16 cellular contexts compared by ENCODE assay signal in genomic region chr1:205593532-205593931, GRCh38. TPM values are rescaled to one million over a fixed set of nuclear protein-coding genes. Genes with fewer than 3 reads are reported as not detected.
DNase-seq lines count a peak whose midpoint lies in the region; ATAC-seq and TF ChIP-seq lines count a peak whose summit lies in the region.
"Had no signal": no experiment of that assay in that cellular context is flagged by ENCODE, and none has a peak within 500 bp of the region (broad histone marks: within the 10 kb centered on the region; RNA-seq: fewer than 3 reads in every experiment).

No MANE protein-coding gene starts in this region.

- ATAC-seq in activated CD4-positive, alpha-beta T cell treated with anti-CD3 and anti-CD28 coated beads for 36 hours = peak; percentile 20
- ATAC-seq in GM21447 (IDR thresholded peaks at IDR 0.05; ENCODE audit: unreplicated experiment) (peak; percentile 51), naive B cell (ENCODE audit: low read depth in 2 of 2) (peak; percentile 51 to 54), upper lobe of right lung (no peak)
- ATAC-seq: lower lobe of right lung, psoas muscle had no signal

- peak overlapping the region; percentile 87 for H3K27ac Mint-ChIP-seq in activated CD4-positive, alpha-beta T cell treated with anti-CD3 and anti-CD28 coated beads for 36 hours
- H3K27ac Mint-ChIP-seq in T-helper 2 cell treated with Interferon-gamma antibody and Interleukin-4, amounts not matched to agents 5 μg/mL and 100 μg/mL, for 36 hours = peak overlapping the region; percentile 85
- H3K27ac Mint-ChIP-seq in naive B cell = peak overlapping the region; percentile 62 to 94 (median 84)

- CTCF ChIA-PET in activated CD4-positive, alpha-beta T cell treated with anti-CD3 and anti-CD28 coated beads for 36 hours (lab: Charles Lee) = interaction anchor here (0.6 to 13.9 kb wide), 12 partner anchors 14 to 389 kb away, joined by 3 to 346 read pairs (median 6); partner anchors contain the start of gene ELK4

- H3K4me3 Mint-ChIP-seq in activated CD4-positive, alpha-beta T cell treated with anti-CD3 and anti-CD28 coated beads for 36 hours = peak overlapping the region; percentile 78
- peak overlapping the region; percentile 63 for H3K4me3 Mint-ChIP-seq in T-helper 2 cell treated with Interferon-gamma antibody and Interleukin-4, amounts not matched to agents 5 μg/mL and 100 μg/mL, for 36 hours
- H3K4me3 Mint-ChIP-seq in naive B cell = peak overlapping the region; percentile 54 to 92 (median 84)

- H3K4me1 ChIP-seq in upper lobe of right lung = peaks cover 10% of the 10 kb centered on the region

- no peak for DNase-seq in activated CD4-positive, alpha-beta T cell treated with anti-CD3 and anti-CD28 coated beads for 36 hours
- no peak for DNase-seq in activated CD4-positive, alpha-beta T cell treated with anti-CD3 and anti-CD28 coated beads, Interleukin-2, amount 50 U/mL, for 1 hour
- DNase-seq in T-helper 2 cell treated with Interferon-gamma antibody and Interleukin-4, amounts not matched to agents 5 μg/mL and 100 μg/mL, for 36 hours (ENCODE audit: low spot score) = no peak
- DNase-seq in naive B cell = no peak
- DNase-seq in NCI-H524 treated with DMSO at 0.1 percent for 48 hours (lab: John Stamatoyannopoulos, UW) = no peak
- DNase-seq in D341Med (ENCODE audit: low spot score) = no peak
- no peak for DNase-seq in upper lobe of right lung
- DNase-seq: effector CD4-positive, alpha-beta T cell; lower lobe of right lung; MG63; psoas muscle; SIG-M5; stimulated activated CD4-positive, alpha-beta T cell treated with anti-CD3 and anti-CD28 coated beads, Interleukin-4, amount 100 ng/mL, for 1 hour; substantia nigra had no signal

- no peaks in the 10 kb centered on the region for H3K9me3 Mint-ChIP-seq in activated CD4-positive, alpha-beta T cell treated with anti-CD3 and anti-CD28 coated beads for 36 hours (ENCODE audit: low read depth)
- no peaks in the 10 kb centered on the region for H3K9me3 Mint-ChIP-seq in T-helper 2 cell treated with Interferon-gamma antibody and Interleukin-4, amounts not matched to agents 5 μg/mL and 100 μg/mL, for 36 hours
- H3K9me3 Mint-ChIP-seq in naive B cell = no peaks in the 10 kb centered on the region

- H3K9me3 ChIP-seq in upper lobe of right lung = no peaks in the 10 kb centered on the region
- H3K9me3 ChIP-seq: adrenal gland, lower lobe of right lung, MG63, psoas muscle had no signal

- H3K4me3 ChIP-seq in upper lobe of right lung = no peak overlapping the region
- H3K4me3 ChIP-seq: adrenal gland, lower lobe of right lung, MG63, psoas muscle had no signal

- H3K27ac ChIP-seq in upper lobe of right lung = no peak overlapping the region
- H3K27ac ChIP-seq: adrenal gland, lower lobe of right lung, psoas muscle had no signal

- intact Hi-C loops in activated CD4-positive, alpha-beta T cell treated with anti-CD3 and anti-CD28 coated beads for 36 hours (cut with DNase I, micrococcal nuclease) = loop anchor here in 1 of 2 experiments (2.0 kb wide), 4 partner anchors 65 to 471 kb away; partner anchors contain the start of gene SLC41A1
- intact Hi-C loops in upper lobe of right lung (cut with DNase I) = loop anchor here (5.0 to 10.0 kb wide), 2 partner anchors 64 to 121 kb away; no protein-coding TSS in a partner anchor

- H3K4me1 Mint-ChIP-seq in activated CD4-positive, alpha-beta T cell treated with anti-CD3 and anti-CD28 coated beads for 36 hours = peaks cover 38% of the 10 kb centered on the region
- peaks cover 51% of the 10 kb centered on the region for H3K4me1 Mint-ChIP-seq in T-helper 2 cell treated with Interferon-gamma antibody and Interleukin-4, amounts not matched to agents 5 μg/mL and 100 μg/mL, for 36 hours (ENCODE audit: low read depth)
- peaks cover 35 to 58% (median 40%) of the 10 kb centered on the region in 3 donors for H3K4me1 Mint-ChIP-seq in naive B cell

- POLR2A ChIA-PET in activated CD4-positive, alpha-beta T cell treated with anti-CD3 and anti-CD28 coated beads for 36 hours (lab: Charles Lee) = interaction anchor here (0.6 to 3.9 kb wide), 3 partner anchors 38 to 156 kb away, joined by 3 to 47 read pairs (median 5); partner anchors contain the start of gene ELK4

- no peak for TF ChIP-seq CTCF in upper lobe of right lung (IDR thresholded peaks at IDR 0.05)

- no peaks in the 10 kb centered on the region for H3K27me3 ChIP-seq in upper lobe of right lung
- H3K27me3 ChIP-seq: adrenal gland, MG63 had no signal

- H3K36me3 ChIP-seq in upper lobe of right lung = no peaks in the 10 kb centered on the region
- H3K36me3 ChIP-seq: adrenal gland, lower lobe of right lung had no signal

- H3K27me3 Mint-ChIP-seq in activated CD4-positive, alpha-beta T cell treated with anti-CD3 and anti-CD28 coated beads for 36 hours = no peaks in the 10 kb centered on the region
- H3K27me3 Mint-ChIP-seq in T-helper 2 cell treated with Interferon-gamma antibody and Interleukin-4, amounts not matched to agents 5 μg/mL and 100 μg/mL, for 36 hours (ENCODE audit: low read depth) = no peaks in the 10 kb centered on the region
- H3K27me3 Mint-ChIP-seq in naive B cell = no peaks in the 10 kb centered on the region

- peaks cover 9% of the 10 kb centered on the region for H3K36me3 Mint-ChIP-seq in activated CD4-positive, alpha-beta T cell treated with anti-CD3 and anti-CD28 coated beads for 36 hours (ENCODE audit: low read depth)
- peaks cover 16% of the 10 kb centered on the region for H3K36me3 Mint-ChIP-seq in T-helper 2 cell treated with Interferon-gamma antibody and Interleukin-4, amounts not matched to agents 5 μg/mL and 100 μg/mL, for 36 hours (ENCODE audit: low read depth)
- peaks cover 0 to 6% of the 10 kb centered on the region in 2 donors for H3K36me3 Mint-ChIP-seq in naive B cell

RNA-seq across cellular contexts. Expression of gene ELK4, which starts 38.3 kb away (rescaled TPM):
- total RNA-seq in activated CD4-positive, alpha-beta T cell treated with anti-CD3 and anti-CD28 coated beads for 36 hours = 10 to 100 TPM; 54.0 to 57.4 TPM
- 10 to 100 TPM in 1 of 6 donors, 1 to 10 TPM in 5; 4.8 to 10.2 (median 6.0) TPM for polyA plus RNA-seq in naive B cell (ENCODE audit: low read depth in 6 of 6)
- 71.5 TPM for total RNA-seq in upper lobe of right lung
